In genomic region chr3:48088056-48088748, GRCh38 we compare ENCODE assay signal across 8 cellular contexts.
DNase-seq lines count a peak whose midpoint lies in the region; ATAC-seq and TF ChIP-seq lines count a peak whose summit lies in the region.

No MANE protein-coding gene starts in this region.

- H3K4me1 Mint-ChIP-seq in CD8-positive, alpha-beta memory T cell: peaks cover 29 to 36% (median 30%) of the 10 kb centered on the region in 3 donors
- H3K4me1 Mint-ChIP-seq in activated CD8-positive, alpha-beta T cell treated with anti-CD3 and anti-CD28 coated beads, Interleukin-2, amount 10 ng/mL, durations not matched to agents 7 days and 5 days (ENCODE audit: low read depth): peaks cover 33% of the 10 kb centered on the region

- TF ChIP-seq EP300 in neural cell (conservative IDR thresholded peaks at IDR 0.05; ENCODE audit: poor library complexity, severe bottlenecking): no peak

- H2AFZ ChIP-seq in neural cell (ENCODE audit: low read depth, low read length): peak overlapping the region; percentile 63

- peaks cover 18% of the 10 kb centered on the region for H3K4me1 ChIP-seq in CD8-positive, alpha-beta memory T cell (ENCODE audit: insufficient read depth, low read length)

- H3K27me3 ChIP-seq in CD8-positive, alpha-beta memory T cell (ENCODE audit: insufficient read depth, low read length, poor library complexity, severe bottlenecking): no peaks in the 10 kb centered on the region
- H3K27me3 ChIP-seq in neural cell (ENCODE audit: insufficient read depth, low read depth, low read length): no peaks in the 10 kb centered on the region

- H3K9me3 Mint-ChIP-seq in CD8-positive, alpha-beta memory T cell: no peaks in the 10 kb centered on the region
- H3K9me3 Mint-ChIP-seq in activated CD8-positive, alpha-beta T cell treated with anti-CD3 and anti-CD28 coated beads, Interleukin-2, amount 10 ng/mL, durations not matched to agents 7 days and 5 days (ENCODE audit: insufficient read depth): no peaks in the 10 kb centered on the region

- no peaks in the 10 kb centered on the region for H3K36me3 ChIP-seq in CD8-positive, alpha-beta memory T cell (ENCODE audit: insufficient read depth, low read length)
- H3K36me3 ChIP-seq in neural cell (ENCODE audit: insufficient read depth, low read length): no peaks in the 10 kb centered on the region

- no peaks in the 10 kb centered on the region for H3K9me3 ChIP-seq in CD8-positive, alpha-beta memory T cell (ENCODE audit: low read length)
- H3K9me3 ChIP-seq in neural cell (ENCODE audit: low read length): no peaks in the 10 kb centered on the region

- no peak for TF ChIP-seq RAD21 in neural cell (conservative IDR thresholded peaks at IDR 0.05)

- H3K9me2 ChIP-seq in neural cell (ENCODE audit: insufficient read depth, low read length): no peaks in the 10 kb centered on the region

- POLR2A ChIA-PET in CD8-positive, alpha-beta memory T cell (lab: Charles Lee): interaction anchor here (2.5 kb wide), 1 partner anchor 24 kb away, joined by 9 read pairs; no protein-coding TSS in a partner anchor
- POLR2A ChIA-PET in activated CD8-positive, alpha-beta T cell treated with anti-CD3 and anti-CD28 coated beads, Interleukin-2, amount 10 ng/mL, durations not matched to agents 7 days and 5 days (lab: Charles Lee): interaction anchor here (0.6 to 4.5 kb wide), 8 partner anchors 11 to 226 kb away, joined by 3 to 21 read pairs (median 3); partner anchors contain the start of gene CDC25A

- peak overlapping the region; percentile 92 for H3K27ac ChIP-seq in CD8-positive, alpha-beta memory T cell (ENCODE audit: low read depth, low read length)
- peak overlapping the region; percentile 90 for H3K27ac ChIP-seq in neural cell (ENCODE audit: low read length)

- H3K79me2 ChIP-seq in neural cell (replicated peaks; ENCODE audit: insufficient read depth, low read length): peaks cover 37% of the 10 kb centered on the region

- H3K4me3 ChIP-seq in CD8-positive, alpha-beta memory T cell (ENCODE audit: low read length): peak overlapping the region; percentile 59
- H3K4me3 ChIP-seq in fibroblast of mammary gland (ENCODE audit: control insufficient read depth, low read depth, low read length) (peak overlapping the region; percentile 79), neural cell (ENCODE audit: low read length) (peak overlapping the region; percentile 94)

- peak overlapping the region; percentile 90 for H3K9ac ChIP-seq in neural cell (ENCODE audit: low read length)

- peaks cover 4% of the 10 kb centered on the region for H4K20me1 ChIP-seq in neural cell (ENCODE audit: insufficient read depth)

- peaks cover 0 to 18% (median 0%) of the 10 kb centered on the region in 3 donors for H3K36me3 Mint-ChIP-seq in CD8-positive, alpha-beta memory T cell
- peaks cover 14% of the 10 kb centered on the region for H3K36me3 Mint-ChIP-seq in activated CD8-positive, alpha-beta T cell treated with anti-CD3 and anti-CD28 coated beads, Interleukin-2, amount 10 ng/mL, durations not matched to agents 7 days and 5 days (ENCODE audit: low read depth)

- DNase-seq in CD8-positive, alpha-beta memory T cell: no peak
- peak; percentile 39 for DNase-seq in HT1080 (ENCODE audit: low read depth)
- peak; percentile 28 for DNase-seq in activated CD8-positive, alpha-beta T cell treated with anti-CD3 and anti-CD28 coated beads, Interleukin-2, amount 10 ng/mL, durations not matched to agents 7 days and 5 days
- peak; percentile 25 for DNase-seq in fibroblast of mammary gland (ENCODE audit: low read depth)
- DNase-seq in germinal center (ENCODE audit: low spot score): no peak
- no peak for DNase-seq in AG08395 (ENCODE audit: low spot score)

- H3K27me3 Mint-ChIP-seq in CD8-positive, alpha-beta memory T cell: no peaks in the 10 kb centered on the region
- peaks cover 2% of the 10 kb centered on the region for H3K27me3 Mint-ChIP-seq in activated CD8-positive, alpha-beta T cell treated with anti-CD3 and anti-CD28 coated beads, Interleukin-2, amount 10 ng/mL, durations not matched to agents 7 days and 5 days (ENCODE audit: low read depth)

- peak overlapping the region; percentile 59 for H3K4me2 ChIP-seq in neural cell (ENCODE audit: low read length)

- peak; percentile 27 for ATAC-seq in GM19328 (IDR thresholded peaks at IDR 0.05; ENCODE audit: unreplicated experiment)
- ATAC-seq in activated CD8-positive, alpha-beta T cell treated with anti-CD3 and anti-CD28 coated beads, Interleukin-2, amount 10 ng/mL, durations not matched to agents 7 days and 5 days: peak; percentile 45

- peak overlapping the region; percentile 88 to 97 (median 92) for H3K27ac Mint-ChIP-seq in CD8-positive, alpha-beta memory T cell
- H3K27ac Mint-ChIP-seq in activated CD8-positive, alpha-beta T cell treated with anti-CD3 and anti-CD28 coated beads, Interleukin-2, amount 10 ng/mL, durations not matched to agents 7 days and 5 days: peak overlapping the region; percentile 99

- H3K4me3 Mint-ChIP-seq in CD8-positive, alpha-beta memory T cell: peak overlapping the region; percentile 88 to 100 (median 96)
- peak overlapping the region; percentile 90 for H3K4me3 Mint-ChIP-seq in activated CD8-positive, alpha-beta T cell treated with anti-CD3 and anti-CD28 coated beads, Interleukin-2, amount 10 ng/mL, durations not matched to agents 7 days and 5 days

- CTCF ChIA-PET in CD8-positive, alpha-beta memory T cell (lab: Charles Lee): no interaction called here
- CTCF ChIA-PET in activated CD8-positive, alpha-beta T cell treated with anti-CD3 and anti-CD28 coated beads, Interleukin-2, amount 10 ng/mL, durations not matched to agents 7 days and 5 days (lab: Charles Lee): interaction anchor here (0.8 to 3.7 kb wide), 10 partner anchors 9 to 348 kb away, joined by 3 to 20 read pairs (median 4); no protein-coding TSS in a partner anchor

- H3F3A ChIP-seq in neural cell (ENCODE audit: insufficient read depth, low read length, poor library complexity, severe bottlenecking): no peaks in the 10 kb centered on the region

- TF ChIP-seq CTCF in fibroblast of mammary gland (conservative IDR thresholded peaks at IDR 0.05; ENCODE audit: control insufficient read depth, insufficient read depth, low read depth, low read length): no peak
- no peak for TF ChIP-seq CTCF in neural cell (IDR thresholded peaks at IDR 0.05; ENCODE audit: poor library complexity, severe bottlenecking)

TF ChIP-seq in neural cell, 6 proteins besides CTCF, POLR2A, EP300 and RAD21:
- TF ChIP-seq EZH2 (IDR thresholded peaks at IDR 0.05; ENCODE audit: borderline replicate concordance, insufficient read depth, low read length, poor library complexity, severe bottlenecking) (no peak), MXI1 (conservative IDR thresholded peaks at IDR 0.05; ENCODE audit: poor library complexity, severe bottlenecking) (peak; percentile 3), POLR2AphosphoS5 (IDR thresholded peaks at IDR 0.05) (no peak), TAF1 (IDR thresholded peaks at IDR 0.05; ENCODE audit: low read depth) (no peak)

Comparison
In these comparisons a context has a peak if more than half of its experiments do, and no peak if none do; other contexts are left out.
1. DNase-seq: peak in HT1080 (single experiment), activated CD8-positive, alpha-beta T cell treated with anti-CD3 and anti-CD28 coated beads, Interleukin-2, amount 10 ng/mL, durations not matched to agents 7 days and 5 days (single experiment) and fibroblast of mammary gland (single experiment); none in CD8-positive, alpha-beta memory T cell (0 of 5), germinal center (single experiment) and AG08395 (single experiment).
2. Peak in every context shown above with its lines, with median percentiles within 50 percentile points of each other: H3K4me3 ChIP-seq.